Comparison of ENCODE assay signal across 23 cellular contexts in genomic region chr3:59446775-59447465, GRCh38.
DNase-seq lines count a peak whose midpoint lies in the region; ATAC-seq and TF ChIP-seq lines count a peak whose summit lies in the region.
"Had no signal": no experiment of that assay in that cellular context is flagged by ENCODE, and none has a peak within 500 bp of the region (broad histone marks: within the 10 kb centered on the region; RNA-seq: fewer than 3 reads in every experiment).

No MANE protein-coding gene starts in this region.

- peaks cover 43% of the 10 kb centered on the region for H3K4me1 Mint-ChIP-seq in type B pancreatic cell (ENCODE audit: unreplicated experiment)
- H3K4me1 Mint-ChIP-seq in effector memory CD8-positive, alpha-beta T cell (ENCODE audit: low read depth in 2 of 2) = peaks cover 55 to 63% of the 10 kb centered on the region in 2 donors

- DNase-seq in mammary epithelial cell (no peak), breast epithelium (ENCODE audit: low spot score in 2 of 2) (no peak), RPMI7951 (ENCODE audit: low read depth) (peak; percentile 69), foreskin keratinocyte (no peak), type B pancreatic cell (ENCODE audit: extremely low spot score, unreplicated experiment) (no peak), heart right ventricle (no peak), inferior parietal cortex (ENCODE audit: extremely low spot score) (no peak)
- no peak for DNase-seq in effector memory CD8-positive, alpha-beta T cell
- DNase-seq: activated CD4-positive, alpha-beta T cell treated with anti-CD3 and anti-CD28 coated beads for 48 hours; activated CD8-positive, alpha-beta memory T cell treated with anti-CD3 and anti-CD28 coated beads, Interleukin-2, amount 50 U/mL, for 48 hours; adrenal gland; GDM1; H9; left ventricle myocardium inferior; NCI-H2171; NCI-H526; Right ventricle myocardium superior; stimulated activated naive B cell treated with anti-CD40 and anti-IgM and Interleukin-4, amounts not matched to agents 10 μg/mL and 1 μg/mL and 100 μg/mL, for 72 hours had no signal

- BruUV-seq in mammary epithelial cell (replicated peaks; lab: Mats Ljungman, UMichigan) = no TSS peak

- CTCF ChIA-PET in mammary epithelial cell (lab: Charles Lee; ENCODE audit: low non-redundant PET) = no interaction called here

- H3K27me3 Mint-ChIP-seq in type B pancreatic cell = peaks cover 14% of the 10 kb centered on the region
- H3K27me3 Mint-ChIP-seq in effector memory CD8-positive, alpha-beta T cell = no peaks in the 10 kb centered on the region
- H3K27me3 Mint-ChIP-seq: dendritic cell treated with granulocyte-macrophage colony-stimulating factor and Interleukin-4, amounts not matched to agents 40 ng/mL and 50 ng/mL, for 4 days; stimulated activated naive B cell treated with anti-CD40 and anti-IgM and Interleukin-4, amounts not matched to agents 10 μg/mL and 1 μg/mL and 100 μg/mL, for 72 hours had no signal

- H3K36me3 ChIP-seq in mammary epithelial cell (ENCODE audit: insufficient read depth, low read length) (no peaks in the 10 kb centered on the region), breast epithelium (no peaks in the 10 kb centered on the region), heart right ventricle (no peaks in the 10 kb centered on the region)
- H3K36me3 ChIP-seq: adrenal gland, left ventricle myocardium inferior, neutrophil had no signal

- H3K27me3 ChIP-seq in mammary epithelial cell (ENCODE audit: insufficient read depth, low read length) = no peaks in the 10 kb centered on the region
- H3K27me3 ChIP-seq in breast epithelium = no peaks in the 10 kb centered on the region
- H3K27me3 ChIP-seq in foreskin keratinocyte = no peaks in the 10 kb centered on the region
- H3K27me3 ChIP-seq in heart right ventricle = no peaks in the 10 kb centered on the region
- H3K27me3 ChIP-seq: adrenal gland, neutrophil had no signal

- TF ChIP-seq POLR2A in breast epithelium (IDR thresholded peaks at IDR 0.05) = no peak

- peak overlapping the region; percentile 12 for H2AFZ ChIP-seq in mammary epithelial cell (ENCODE audit: low read depth, low read length)

- no peak overlapping the region for H3K9ac ChIP-seq in mammary epithelial cell (ENCODE audit: insufficient read depth, low read length)

- intact Hi-C loops in mammary epithelial cell (cut with micrococcal nuclease) (no loop called here), breast epithelium (cut with DNase I; ENCODE audit: low total_unique reads) (no loop called here), heart right ventricle (cut with DNase I) (no loop called here)

- dilution Hi-C loops in mammary epithelial cell (cut with HindIII; ENCODE audit: low sequenced_read_pairs) = no loop called here

- no peak overlapping the region for H3K4me2 ChIP-seq in mammary epithelial cell (ENCODE audit: insufficient read depth, low read depth, low read length)

- H3K4me1 ChIP-seq in mammary epithelial cell (ENCODE audit: insufficient read depth, low read length) (peaks cover 25% of the 10 kb centered on the region), breast epithelium (no peaks in the 10 kb centered on the region), foreskin keratinocyte (peaks cover 22% of the 10 kb centered on the region), heart right ventricle (peaks cover 0 to 9% (median 3%) of the 10 kb centered on the region in 9 donors)
- H3K4me1 ChIP-seq: adrenal gland had no signal

- H3K9me3 ChIP-seq in mammary epithelial cell (replicated peaks; ENCODE audit: insufficient read depth, low read length) = no peaks in the 10 kb centered on the region
- no peaks in the 10 kb centered on the region for H3K9me3 ChIP-seq in breast epithelium
- H3K9me3 ChIP-seq in heart right ventricle = no peaks in the 10 kb centered on the region
- H3K9me3 ChIP-seq: adrenal gland, left ventricle myocardium inferior, neutrophil had no signal

- no peak for TF ChIP-seq CTCF in mammary epithelial cell (conservative IDR thresholded peaks at IDR 0.05 in 1 of 2, IDR thresholded peaks at IDR 0.05 in 1 of 2; ENCODE audit: extremely low read depth in 1 of 2, insufficient read depth in 1 of 2, low read depth in 1 of 2, low read length in 2 of 2)
- TF ChIP-seq CTCF in breast epithelium (IDR thresholded peaks at IDR 0.05) = no peak
- no peak for TF ChIP-seq CTCF in foreskin keratinocyte (conservative IDR thresholded peaks at IDR 0.05)
- no peak for TF ChIP-seq CTCF in type B pancreatic cell (conservative IDR thresholded peaks at IDR 0.05)
- no peak for TF ChIP-seq CTCF in heart right ventricle (IDR thresholded peaks at IDR 0.05)

- H3K9me3 Mint-ChIP-seq in type B pancreatic cell = no peaks in the 10 kb centered on the region
- no peaks in the 10 kb centered on the region for H3K9me3 Mint-ChIP-seq in effector memory CD8-positive, alpha-beta T cell
- H3K9me3 Mint-ChIP-seq: activated T-helper 2 cell treated with anti-CD3 and anti-CD28 coated beads, Interferon-gamma antibody, Interleukin-2, Interleukin-4, amounts not matched to agents 10 μg/mL and 5 μg/mL and 100 μg/mL, durations not matched to agents 14 hours and 24 hours and 36 hours; dendritic cell treated with granulocyte-macrophage colony-stimulating factor and Interleukin-4, amounts not matched to agents 40 ng/mL and 50 ng/mL, for 4 days; H9; stimulated activated naive B cell treated with anti-CD40 and anti-IgM and Interleukin-4, amounts not matched to agents 10 μg/mL and 1 μg/mL and 100 μg/mL, for 72 hours had no signal

- ATAC-seq in foreskin keratinocyte (peak; percentile 20), heart right ventricle (no peak)
- ATAC-seq in effector memory CD8-positive, alpha-beta T cell (replicated peaks) = no peak
- ATAC-seq: stimulated activated naive B cell treated with anti-CD40 and anti-IgM and Interleukin-4, amounts not matched to agents 10 μg/mL and 1 μg/mL and 100 μg/mL, for 72 hours had no signal

- no peak overlapping the region for H3K27ac ChIP-seq in mammary epithelial cell (ENCODE audit: insufficient read depth, low read depth, low read length)
- no peak overlapping the region for H3K27ac ChIP-seq in breast epithelium
- H3K27ac ChIP-seq in foreskin keratinocyte = no peak overlapping the region
- no peak overlapping the region for H3K27ac ChIP-seq in heart right ventricle
- H3K27ac ChIP-seq: adrenal gland, left ventricle myocardium inferior, neutrophil, skin epidermis had no signal

- H3K36me3 Mint-ChIP-seq in type B pancreatic cell = no peaks in the 10 kb centered on the region
- H3K36me3 Mint-ChIP-seq in effector memory CD8-positive, alpha-beta T cell (ENCODE audit: insufficient read depth) = peaks cover 2% of the 10 kb centered on the region
- H3K36me3 Mint-ChIP-seq: CD14-positive monocyte; stimulated activated naive B cell treated with anti-CD40 and anti-IgM and Interleukin-4, amounts not matched to agents 10 μg/mL and 1 μg/mL and 100 μg/mL, for 72 hours had no signal

- peak overlapping the region; percentile 30 for H3K27ac Mint-ChIP-seq in type B pancreatic cell
- H3K27ac Mint-ChIP-seq in effector memory CD8-positive, alpha-beta T cell = peak overlapping the region in 1 of 2 donors; percentile 87
- H3K27ac Mint-ChIP-seq: activated T-helper 2 cell treated with anti-CD3 and anti-CD28 coated beads, Interferon-gamma antibody, Interleukin-2, Interleukin-4, amounts not matched to agents 10 μg/mL and 5 μg/mL and 100 μg/mL, durations not matched to agents 14 hours and 24 hours and 36 hours; CD14-positive monocyte; dendritic cell treated with granulocyte-macrophage colony-stimulating factor and Interleukin-4, amounts not matched to agents 40 ng/mL and 50 ng/mL, for 4 days; H9; stimulated activated naive B cell treated with anti-CD40 and anti-IgM and Interleukin-4, amounts not matched to agents 10 μg/mL and 1 μg/mL and 100 μg/mL, for 72 hours had no signal

- H3K4me3 Mint-ChIP-seq in type B pancreatic cell = no peak overlapping the region
- H3K4me3 Mint-ChIP-seq in effector memory CD8-positive, alpha-beta T cell = no peak overlapping the region
- H3K4me3 Mint-ChIP-seq: CD14-positive monocyte; dendritic cell treated with granulocyte-macrophage colony-stimulating factor and Interleukin-4, amounts not matched to agents 40 ng/mL and 50 ng/mL, for 4 days; H9; stimulated activated naive B cell treated with anti-CD40 and anti-IgM and Interleukin-4, amounts not matched to agents 10 μg/mL and 1 μg/mL and 100 μg/mL, for 72 hours had no signal

- no peaks in the 10 kb centered on the region for H4K20me1 ChIP-seq in mammary epithelial cell (ENCODE audit: insufficient read depth, low read length)

- no peaks in the 10 kb centered on the region for H3K79me2 ChIP-seq in mammary epithelial cell (ENCODE audit: insufficient read depth, low read length)

- H3K4me3 ChIP-seq in mammary epithelial cell (replicated peaks in 1 of 3; ENCODE audit: insufficient read depth in 1 of 3, low read depth in 2 of 3, low read length in 3 of 3) (no peak overlapping the region), breast epithelium (no peak overlapping the region), heart right ventricle (no peak overlapping the region)
- H3K4me3 ChIP-seq: adrenal gland, left ventricle myocardium inferior, skin epidermis had no signal

- 92% methylated on average over 6 of the region's 6 CpGs for WGBS in mammary epithelial cell (ENCODE audit: low coverage, missing lambda C conversion rate)
- WGBS in heart right ventricle, 2 donors = 73 to 78% methylated on average over 6 of the region's 6 CpGs

- in situ Hi-C loops in mammary epithelial cell (cut with MboI; ENCODE audit: low sequenced_read_pairs in 2 of 2) = no loop called here
